ENCODE assay signal across 1 cellular context in the genomic region with DNA sequence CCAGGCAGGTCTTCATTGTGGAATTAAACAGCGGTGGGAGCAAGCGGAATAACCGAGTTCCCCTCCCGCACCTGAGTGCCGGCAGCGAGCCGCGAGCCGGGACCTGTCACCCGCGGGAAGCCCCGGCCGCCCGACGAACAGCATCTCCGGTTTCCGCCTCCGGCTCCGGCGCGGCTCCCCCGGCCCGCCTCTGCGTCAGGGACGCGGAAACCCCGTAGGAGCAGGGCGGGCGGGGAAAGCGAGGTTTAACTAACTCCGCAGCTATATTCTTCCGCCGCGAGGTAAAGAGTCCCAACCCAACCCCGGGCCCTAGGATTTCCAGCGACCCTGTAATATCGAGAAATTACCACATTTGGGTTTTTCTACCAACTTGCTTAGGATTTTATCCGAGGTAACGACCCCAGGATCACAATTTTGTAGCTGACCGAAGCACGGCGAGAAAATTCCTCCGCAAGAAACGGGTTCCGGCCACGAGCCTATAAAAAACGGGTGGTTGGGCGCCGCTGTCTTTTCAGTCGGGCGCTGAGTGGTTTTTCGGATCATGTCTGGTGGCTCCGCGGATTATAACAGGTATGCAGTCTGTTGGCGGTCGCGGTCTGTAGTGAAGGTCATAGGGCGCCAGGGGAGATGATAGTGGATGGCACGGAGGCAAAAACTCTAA.
A peak's percentile ranks its signal among the peaks of the same experiment; 100 is the strongest.
TF ChIP-seq lines count a peak whose summit lies in the region.

A gene (plus strand): TSS at position 508 of the 661 bp plus-strand sequence. CDS start 34 bp downstream, at position 542.

TF ChIP-seq in HepG2, 621 proteins besides CTCF, POLR2A, EP300 and RAD21 (continued from another document and continues in another):
- TF ChIP-seq, protein P1, sequence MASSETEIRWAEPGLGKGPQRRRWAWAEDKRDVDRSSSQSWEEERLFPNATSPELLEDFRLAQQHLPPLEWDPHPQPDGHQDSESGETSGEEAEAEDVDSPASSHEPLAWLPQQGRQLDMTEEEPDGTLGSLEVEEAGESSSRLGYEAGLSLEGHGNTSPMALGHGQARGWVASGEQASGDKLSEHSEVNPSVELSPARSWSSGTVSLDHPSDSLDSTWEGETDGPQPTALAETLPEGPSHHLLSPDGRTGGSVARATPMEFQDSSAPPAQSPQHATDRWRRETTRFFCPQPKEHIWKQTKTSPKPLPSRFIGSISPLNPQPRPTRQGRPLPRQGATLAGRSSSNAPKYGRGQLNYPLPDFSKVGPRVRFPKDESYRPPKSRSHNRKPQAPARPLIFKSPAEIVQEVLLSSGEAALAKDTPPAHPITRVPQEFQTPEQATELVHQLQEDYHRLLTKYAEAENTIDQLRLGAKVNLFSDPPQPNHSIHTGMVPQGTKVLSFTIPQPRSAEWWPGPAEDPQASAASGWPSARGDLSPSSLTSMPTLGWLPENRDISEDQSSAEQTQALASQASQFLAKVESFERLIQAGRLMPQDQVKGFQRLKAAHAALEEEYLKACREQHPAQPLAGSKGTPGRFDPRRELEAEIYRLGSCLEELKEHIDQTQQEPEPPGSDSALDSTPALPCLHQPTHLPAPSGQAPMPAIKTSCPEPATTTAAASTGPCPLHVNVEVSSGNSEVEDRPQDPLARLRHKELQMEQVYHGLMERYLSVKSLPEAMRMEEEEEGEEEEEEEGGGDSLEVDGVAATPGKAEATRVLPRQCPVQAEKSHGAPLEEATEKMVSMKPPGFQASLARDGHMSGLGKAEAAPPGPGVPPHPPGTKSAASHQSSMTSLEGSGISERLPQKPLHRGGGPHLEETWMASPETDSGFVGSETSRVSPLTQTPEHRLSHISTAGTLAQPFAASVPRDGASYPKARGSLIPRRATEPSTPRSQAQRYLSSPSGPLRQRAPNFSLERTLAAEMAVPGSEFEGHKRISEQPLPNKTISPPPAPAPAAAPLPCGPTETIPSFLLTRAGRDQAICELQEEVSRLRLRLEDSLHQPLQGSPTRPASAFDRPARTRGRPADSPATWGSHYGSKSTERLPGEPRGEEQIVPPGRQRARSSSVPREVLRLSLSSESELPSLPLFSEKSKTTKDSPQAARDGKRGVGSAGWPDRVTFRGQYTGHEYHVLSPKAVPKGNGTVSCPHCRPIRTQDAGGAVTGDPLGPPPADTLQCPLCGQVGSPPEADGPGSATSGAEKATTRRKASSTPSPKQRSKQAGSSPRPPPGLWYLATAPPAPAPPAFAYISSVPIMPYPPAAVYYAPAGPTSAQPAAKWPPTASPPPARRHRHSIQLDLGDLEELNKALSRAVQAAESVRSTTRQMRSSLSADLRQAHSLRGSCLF (CRISPR knock-in tag; IDR thresholded peaks at IDR 0.05; ENCODE audit: borderline replicate concordance), result peak; percentile 8; the same call in 1 of the 2 replicates
- TF ChIP-seq, protein P2, sequence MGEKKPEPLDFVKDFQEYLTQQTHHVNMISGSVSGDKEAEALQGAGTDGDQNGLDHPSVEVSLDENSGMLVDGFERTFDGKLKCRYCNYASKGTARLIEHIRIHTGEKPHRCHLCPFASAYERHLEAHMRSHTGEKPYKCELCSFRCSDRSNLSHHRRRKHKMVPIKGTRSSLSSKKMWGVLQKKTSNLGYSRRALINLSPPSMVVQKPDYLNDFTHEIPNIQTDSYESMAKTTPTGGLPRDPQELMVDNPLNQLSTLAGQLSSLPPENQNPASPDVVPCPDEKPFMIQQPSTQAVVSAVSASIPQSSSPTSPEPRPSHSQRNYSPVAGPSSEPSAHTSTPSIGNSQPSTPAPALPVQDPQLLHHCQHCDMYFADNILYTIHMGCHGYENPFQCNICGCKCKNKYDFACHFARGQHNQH (CRISPR knock-in tag; IDR thresholded peaks at IDR 0.05), result peak; percentile 59; the same call in 1 of the 2 replicates
- TF ChIP-seq IRX3 (CRISPR knock-in tag; IDR thresholded peaks at IDR 0.05; ENCODE audit: borderline replicate concordance, low read depth) (no peak), ZNF768 (CRISPR knock-in tag; IDR thresholded peaks at IDR 0.05) (peak; percentile 76), CEBPB (IDR thresholded peaks at IDR 0.05; ENCODE audit: borderline replicate concordance, low read depth, low read length) (no peak), ISX (CRISPR knock-in tag; conservative IDR thresholded peaks at IDR 0.05) (peak; percentile 82; the same call in 1 of the 2 replicates), ZNF879 (CRISPR knock-in tag; IDR thresholded peaks at IDR 0.05) (no peak; the same call in 1 of the 2 replicates), BCL6 (CRISPR knock-in tag; IDR thresholded peaks at IDR 0.05) (no peak; the same call in 1 of the 2 replicates), ADNP (CRISPR knock-in tag; IDR thresholded peaks at IDR 0.05) (no peak), YY1 (IDR thresholded peaks at IDR 0.05; ENCODE audit: insufficient read depth, insufficient replicate concordance, low read depth, low read length) (peak; percentile 84), HDAC2 (CRISPR knock-in tag; IDR thresholded peaks at IDR 0.05) (no peak; the same call in 1 of the 2 replicates), POLR2AphosphoS5 (IDR thresholded peaks at IDR 0.05; ENCODE audit: low read depth, low read length) (peak; percentile 99), ZNF468 (CRISPR knock-in tag; IDR thresholded peaks at IDR 0.05) (no peak), BRD4 (CRISPR knock-in tag; IDR thresholded peaks at IDR 0.05) (peak; percentile 20; the same call in 1 of the 2 replicates), EED (CRISPR knock-in tag; IDR thresholded peaks at IDR 0.05) (no peak; the same call in none of the 2 replicates), ARNT2 (CRISPR knock-in tag; IDR thresholded peaks at IDR 0.05; ENCODE audit: low read depth) (peak; percentile 40; the same call in 1 of the 2 replicates), ZNF432 (CRISPR knock-in tag; IDR thresholded peaks at IDR 0.05; ENCODE audit: borderline replicate concordance) (no peak), HNF4G (IDR thresholded peaks at IDR 0.05; ENCODE audit: borderline replicate concordance, low read depth, low read length) (0 out of 2 replicates have a peak, but pooled peaks have one; percentile 23), HNF4G (CRISPR knock-in tag; IDR thresholded peaks at IDR 0.05; ENCODE audit: borderline replicate concordance, low read depth) (no peak), PHF5A (CRISPR knock-in tag; IDR thresholded peaks at IDR 0.05; ENCODE audit: low read depth, unreplicated experiment) (no peak), SOX13 (IDR thresholded peaks at IDR 0.05) (no peak), SOX13 (CRISPR knock-in tag; conservative IDR thresholded peaks at IDR 0.05 in 1 of 2, IDR thresholded peaks at IDR 0.05 in 1 of 2) (0 out of 4 replicates have a peak, but pooled peaks of 1 of the 2 experiments have one; percentile 28)
- TF ChIP-seq, protein P3, sequence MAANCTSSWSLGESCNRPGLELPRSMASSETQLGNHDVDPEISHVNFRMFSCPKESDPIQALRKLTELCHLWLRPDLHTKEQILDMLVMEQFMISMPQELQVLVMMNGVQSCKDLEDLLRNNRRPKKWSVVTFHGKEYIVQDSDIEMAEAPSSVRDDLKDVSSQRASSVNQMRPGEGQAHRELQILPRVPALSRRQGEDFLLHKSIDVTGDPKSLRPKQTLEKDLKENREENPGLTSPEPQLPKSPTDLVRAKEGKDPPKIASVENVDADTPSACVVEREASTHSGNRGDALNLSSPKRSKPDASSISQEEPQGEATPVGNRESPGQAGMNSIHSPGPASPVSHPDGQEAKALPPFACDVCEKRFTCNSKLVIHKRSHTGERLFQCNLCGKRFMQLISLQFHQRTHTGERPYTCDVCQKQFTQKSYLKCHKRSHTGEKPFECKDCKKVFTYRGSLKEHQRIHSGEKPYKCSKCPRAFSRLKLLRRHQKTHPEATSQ (CRISPR knock-in tag; IDR thresholded peaks at IDR 0.05; ENCODE audit: borderline replicate concordance), result no peak; the same call in 1 of the 2 replicates
- TF ChIP-seq, protein P4, sequence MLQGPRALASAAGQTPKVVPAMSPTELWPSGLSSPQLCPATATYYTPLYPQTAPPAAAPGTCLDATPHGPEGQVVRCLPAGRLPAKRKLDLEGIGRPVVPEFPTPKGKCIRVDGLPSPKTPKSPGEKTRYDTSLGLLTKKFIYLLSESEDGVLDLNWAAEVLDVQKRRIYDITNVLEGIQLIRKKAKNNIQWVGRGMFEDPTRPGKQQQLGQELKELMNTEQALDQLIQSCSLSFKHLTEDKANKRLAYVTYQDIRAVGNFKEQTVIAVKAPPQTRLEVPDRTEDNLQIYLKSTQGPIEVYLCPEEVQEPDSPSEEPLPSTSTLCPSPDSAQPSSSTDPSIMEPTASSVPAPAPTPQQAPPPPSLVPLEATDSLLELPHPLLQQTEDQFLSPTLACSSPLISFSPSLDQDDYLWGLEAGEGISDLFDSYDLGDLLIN (CRISPR knock-in tag; IDR thresholded peaks at IDR 0.05; ENCODE audit: borderline replicate concordance), result peak; percentile 14; the same call in 1 of the 2 replicates
- TF ChIP-seq, protein P5, sequence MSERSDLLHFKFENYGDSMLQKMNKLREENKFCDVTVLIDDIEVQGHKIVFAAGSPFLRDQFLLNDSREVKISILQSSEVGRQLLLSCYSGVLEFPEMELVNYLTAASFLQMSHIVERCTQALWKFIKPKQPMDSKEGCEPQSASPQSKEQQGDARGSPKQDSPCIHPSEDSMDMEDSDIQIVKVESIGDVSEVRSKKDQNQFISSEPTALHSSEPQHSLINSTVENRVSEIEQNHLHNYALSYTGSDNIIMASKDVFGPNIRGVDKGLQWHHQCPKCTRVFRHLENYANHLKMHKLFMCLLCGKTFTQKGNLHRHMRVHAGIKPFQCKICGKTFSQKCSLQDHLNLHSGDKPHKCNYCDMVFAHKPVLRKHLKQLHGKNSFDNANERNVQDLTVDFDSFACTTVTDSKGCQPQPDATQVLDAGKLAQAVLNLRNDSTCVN (CRISPR knock-in tag; IDR thresholded peaks at IDR 0.05; ENCODE audit: borderline replicate concordance), result no peak; the same call in 1 of the 2 replicates
- TF ChIP-seq, protein P6, sequence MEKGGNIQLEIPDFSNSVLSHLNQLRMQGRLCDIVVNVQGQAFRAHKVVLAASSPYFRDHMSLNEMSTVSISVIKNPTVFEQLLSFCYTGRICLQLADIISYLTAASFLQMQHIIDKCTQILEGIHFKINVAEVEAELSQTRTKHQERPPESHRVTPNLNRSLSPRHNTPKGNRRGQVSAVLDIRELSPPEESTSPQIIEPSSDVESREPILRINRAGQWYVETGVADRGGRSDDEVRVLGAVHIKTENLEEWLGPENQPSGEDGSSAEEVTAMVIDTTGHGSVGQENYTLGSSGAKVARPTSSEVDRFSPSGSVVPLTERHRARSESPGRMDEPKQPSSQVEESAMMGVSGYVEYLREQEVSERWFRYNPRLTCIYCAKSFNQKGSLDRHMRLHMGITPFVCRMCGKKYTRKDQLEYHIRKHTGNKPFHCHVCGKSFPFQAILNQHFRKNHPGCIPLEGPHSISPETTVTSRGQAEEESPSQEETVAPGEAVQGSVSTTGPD (CRISPR knock-in tag; IDR thresholded peaks at IDR 0.05), result no peak
- TF ChIP-seq, protein P7, sequence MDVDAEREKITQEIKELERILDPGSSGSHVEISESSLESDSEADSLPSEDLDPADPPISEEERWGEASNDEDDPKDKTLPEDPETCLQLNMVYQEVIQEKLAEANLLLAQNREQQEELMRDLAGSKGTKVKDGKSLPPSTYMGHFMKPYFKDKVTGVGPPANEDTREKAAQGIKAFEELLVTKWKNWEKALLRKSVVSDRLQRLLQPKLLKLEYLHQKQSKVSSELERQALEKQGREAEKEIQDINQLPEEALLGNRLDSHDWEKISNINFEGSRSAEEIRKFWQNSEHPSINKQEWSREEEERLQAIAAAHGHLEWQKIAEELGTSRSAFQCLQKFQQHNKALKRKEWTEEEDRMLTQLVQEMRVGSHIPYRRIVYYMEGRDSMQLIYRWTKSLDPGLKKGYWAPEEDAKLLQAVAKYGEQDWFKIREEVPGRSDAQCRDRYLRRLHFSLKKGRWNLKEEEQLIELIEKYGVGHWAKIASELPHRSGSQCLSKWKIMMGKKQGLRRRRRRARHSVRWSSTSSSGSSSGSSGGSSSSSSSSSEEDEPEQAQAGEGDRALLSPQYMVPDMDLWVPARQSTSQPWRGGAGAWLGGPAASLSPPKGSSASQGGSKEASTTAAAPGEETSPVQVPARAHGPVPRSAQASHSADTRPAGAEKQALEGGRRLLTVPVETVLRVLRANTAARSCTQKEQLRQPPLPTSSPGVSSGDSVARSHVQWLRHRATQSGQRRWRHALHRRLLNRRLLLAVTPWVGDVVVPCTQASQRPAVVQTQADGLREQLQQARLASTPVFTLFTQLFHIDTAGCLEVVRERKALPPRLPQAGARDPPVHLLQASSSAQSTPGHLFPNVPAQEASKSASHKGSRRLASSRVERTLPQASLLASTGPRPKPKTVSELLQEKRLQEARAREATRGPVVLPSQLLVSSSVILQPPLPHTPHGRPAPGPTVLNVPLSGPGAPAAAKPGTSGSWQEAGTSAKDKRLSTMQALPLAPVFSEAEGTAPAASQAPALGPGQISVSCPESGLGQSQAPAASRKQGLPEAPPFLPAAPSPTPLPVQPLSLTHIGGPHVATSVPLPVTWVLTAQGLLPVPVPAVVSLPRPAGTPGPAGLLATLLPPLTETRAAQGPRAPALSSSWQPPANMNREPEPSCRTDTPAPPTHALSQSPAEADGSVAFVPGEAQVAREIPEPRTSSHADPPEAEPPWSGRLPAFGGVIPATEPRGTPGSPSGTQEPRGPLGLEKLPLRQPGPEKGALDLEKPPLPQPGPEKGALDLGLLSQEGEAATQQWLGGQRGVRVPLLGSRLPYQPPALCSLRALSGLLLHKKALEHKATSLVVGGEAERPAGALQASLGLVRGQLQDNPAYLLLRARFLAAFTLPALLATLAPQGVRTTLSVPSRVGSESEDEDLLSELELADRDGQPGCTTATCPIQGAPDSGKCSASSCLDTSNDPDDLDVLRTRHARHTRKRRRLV (CRISPR knock-in tag; IDR thresholded peaks at IDR 0.05), result no peak; the same call in 1 of the 2 replicates
- TF ChIP-seq, protein P8, sequence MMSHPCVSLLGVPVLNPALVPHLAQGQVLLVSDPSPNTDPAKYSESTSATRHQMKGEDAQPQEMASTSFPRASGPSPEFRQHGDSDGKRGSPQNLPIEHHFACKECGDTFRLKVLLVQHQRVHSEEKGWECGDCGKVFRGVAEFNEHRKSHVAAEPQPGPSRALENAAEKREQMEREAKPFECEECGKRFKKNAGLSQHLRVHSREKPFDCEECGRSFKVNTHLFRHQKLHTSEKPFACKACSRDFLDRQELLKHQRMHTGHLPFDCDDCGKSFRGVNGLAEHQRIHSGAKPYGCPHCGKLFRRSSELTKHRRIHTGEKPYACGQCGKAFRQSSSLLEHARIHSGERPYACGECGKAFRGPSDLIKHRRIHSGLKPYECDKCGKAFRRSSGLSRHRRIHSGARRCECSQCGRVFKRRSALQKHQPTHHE (CRISPR knock-in tag; IDR thresholded peaks at IDR 0.05; ENCODE audit: borderline replicate concordance), result no peak
- TF ChIP-seq, protein P9, sequence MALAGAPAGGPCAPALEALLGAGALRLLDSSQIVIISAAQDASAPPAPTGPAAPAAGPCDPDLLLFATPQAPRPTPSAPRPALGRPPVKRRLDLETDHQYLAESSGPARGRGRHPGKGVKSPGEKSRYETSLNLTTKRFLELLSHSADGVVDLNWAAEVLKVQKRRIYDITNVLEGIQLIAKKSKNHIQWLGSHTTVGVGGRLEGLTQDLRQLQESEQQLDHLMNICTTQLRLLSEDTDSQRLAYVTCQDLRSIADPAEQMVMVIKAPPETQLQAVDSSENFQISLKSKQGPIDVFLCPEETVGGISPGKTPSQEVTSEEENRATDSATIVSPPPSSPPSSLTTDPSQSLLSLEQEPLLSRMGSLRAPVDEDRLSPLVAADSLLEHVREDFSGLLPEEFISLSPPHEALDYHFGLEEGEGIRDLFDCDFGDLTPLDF (CRISPR knock-in tag; IDR thresholded peaks at IDR 0.05), result peak; percentile 92
- TF ChIP-seq, protein P10, sequence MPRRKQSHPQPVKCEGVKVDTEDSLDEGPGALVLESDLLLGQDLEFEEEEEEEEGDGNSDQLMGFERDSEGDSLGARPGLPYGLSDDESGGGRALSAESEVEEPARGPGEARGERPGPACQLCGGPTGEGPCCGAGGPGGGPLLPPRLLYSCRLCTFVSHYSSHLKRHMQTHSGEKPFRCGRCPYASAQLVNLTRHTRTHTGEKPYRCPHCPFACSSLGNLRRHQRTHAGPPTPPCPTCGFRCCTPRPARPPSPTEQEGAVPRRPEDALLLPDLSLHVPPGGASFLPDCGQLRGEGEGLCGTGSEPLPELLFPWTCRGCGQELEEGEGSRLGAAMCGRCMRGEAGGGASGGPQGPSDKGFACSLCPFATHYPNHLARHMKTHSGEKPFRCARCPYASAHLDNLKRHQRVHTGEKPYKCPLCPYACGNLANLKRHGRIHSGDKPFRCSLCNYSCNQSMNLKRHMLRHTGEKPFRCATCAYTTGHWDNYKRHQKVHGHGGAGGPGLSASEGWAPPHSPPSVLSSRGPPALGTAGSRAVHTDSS (CRISPR knock-in tag; conservative IDR thresholded peaks at IDR 0.05), result no peak
